Comparison of ENCODE assay signal across 26 cellular contexts in genomic region chr11:110805764-110806163, GRCh38.
"Had no signal": no experiment of that assay in that cellular context is flagged by ENCODE, and none has a peak within 500 bp of the region (broad histone marks: within the 10 kb centered on the region; RNA-seq: fewer than 3 reads in every experiment).

No MANE protein-coding gene starts in this region.

- H3K9me3 ChIP-seq: esophagus squamous epithelium, gastrocnemius medialis, heart right ventricle, left lung, lower lobe of right lung, mucosa of descending colon had no signal

- FAIRE-seq: colon, endometrium, islet of Langerhans, keratinocyte had no signal

- ATAC-seq: effector memory CD8-positive, alpha-beta T cell; esophagus mucosa; gastrocnemius medialis; heart right ventricle; left cardiac atrium; left lung; left ventricle myocardium superior; lower lobe of right lung; mucosa of descending colon had no signal

- H3K27me3 ChIP-seq: esophagus squamous epithelium, gastrocnemius medialis, heart right ventricle, left lung had no signal

- H3K4me1 ChIP-seq: esophagus squamous epithelium, gastrocnemius medialis, heart right ventricle, left lung, lower lobe of right lung had no signal

- DNase-seq: effector CD8-positive, alpha-beta T cell; effector memory CD8-positive, alpha-beta T cell; endodermal cell; erythroblast; esophagus squamous epithelium; foreskin fibroblast; foreskin melanocyte; gastrocnemius medialis; glutamatergic neuron; head of caudate nucleus; heart right ventricle; hippocampal formation; left cardiac atrium; left lung; left ventricle myocardium superior; lower lobe of right lung; mesenchymal stem cell; mucosa of descending colon; naive B cell had no signal

- H3K4me3 ChIP-seq: coronary artery, esophagus squamous epithelium, gastrocnemius medialis, heart right ventricle, left lung, lower lobe of right lung, mucosa of descending colon had no signal

- H3K27ac ChIP-seq: coronary artery, epithelial cell of prostate, esophagus squamous epithelium, gastrocnemius medialis, heart right ventricle, left lung, lower lobe of right lung had no signal

- H3K36me3 ChIP-seq: esophagus squamous epithelium, gastrocnemius medialis, heart right ventricle, left lung, lower lobe of right lung had no signal
